In the genomic region with DNA sequence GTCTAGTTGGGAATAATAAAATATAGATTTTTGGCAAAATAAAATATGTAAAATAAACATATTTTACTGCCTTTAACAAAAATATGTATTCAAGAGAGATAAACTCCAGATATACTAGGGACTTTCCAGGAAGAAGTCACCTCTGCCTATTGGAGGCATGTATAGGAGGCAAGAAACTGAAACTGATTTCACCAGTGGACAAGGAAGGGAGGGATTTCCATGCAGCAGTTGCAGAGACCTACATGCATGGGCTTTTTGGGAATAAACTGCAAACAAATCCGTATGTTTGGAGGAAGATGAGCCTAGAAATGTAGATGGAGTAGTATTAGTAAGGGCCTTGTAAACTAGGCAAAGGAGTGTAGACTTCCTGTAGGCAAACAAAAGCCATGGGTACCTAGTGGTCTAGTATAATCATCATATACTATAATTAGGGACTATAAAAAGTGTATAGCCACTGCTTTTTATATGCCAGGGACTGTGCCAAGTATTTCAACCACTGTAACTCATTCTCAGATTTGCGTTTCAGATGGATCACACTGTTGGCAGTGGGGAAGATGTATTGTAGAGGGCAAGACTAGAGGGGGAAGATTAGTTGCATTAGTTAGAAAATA, we compare ENCODE assay signal across 1 cellular context.
TF ChIP-seq lines count a peak whose summit lies in the region.

No MANE protein-coding gene starts in this region.

TF ChIP-seq in IMR-90, 13 proteins besides CTCF, POLR2A, EP300 and RAD21 (continued from another document):
- TF ChIP-seq USF2 (IDR thresholded peaks at IDR 0.05; ENCODE audit: low read depth, low read length) (no peak), RCOR1 (IDR thresholded peaks at IDR 0.05; ENCODE audit: insufficient replicate concordance, low read length) (no peak), BHLHE40 (IDR thresholded peaks at IDR 0.05; ENCODE audit: low read depth, low read length) (no peak)
- TF ChIP-seq, protein P1, sequence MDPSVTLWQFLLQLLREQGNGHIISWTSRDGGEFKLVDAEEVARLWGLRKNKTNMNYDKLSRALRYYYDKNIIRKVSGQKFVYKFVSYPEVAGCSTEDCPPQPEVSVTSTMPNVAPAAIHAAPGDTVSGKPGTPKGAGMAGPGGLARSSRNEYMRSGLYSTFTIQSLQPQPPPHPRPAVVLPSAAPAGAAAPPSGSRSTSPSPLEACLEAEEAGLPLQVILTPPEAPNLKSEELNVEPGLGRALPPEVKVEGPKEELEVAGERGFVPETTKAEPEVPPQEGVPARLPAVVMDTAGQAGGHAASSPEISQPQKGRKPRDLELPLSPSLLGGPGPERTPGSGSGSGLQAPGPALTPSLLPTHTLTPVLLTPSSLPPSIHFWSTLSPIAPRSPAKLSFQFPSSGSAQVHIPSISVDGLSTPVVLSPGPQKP (IDR thresholded peaks at IDR 0.05; ENCODE audit: borderline replicate concordance, low read depth, low read length), result no peak
